Comparison of ENCODE assay signal across 23 cellular contexts in the genomic region with DNA sequence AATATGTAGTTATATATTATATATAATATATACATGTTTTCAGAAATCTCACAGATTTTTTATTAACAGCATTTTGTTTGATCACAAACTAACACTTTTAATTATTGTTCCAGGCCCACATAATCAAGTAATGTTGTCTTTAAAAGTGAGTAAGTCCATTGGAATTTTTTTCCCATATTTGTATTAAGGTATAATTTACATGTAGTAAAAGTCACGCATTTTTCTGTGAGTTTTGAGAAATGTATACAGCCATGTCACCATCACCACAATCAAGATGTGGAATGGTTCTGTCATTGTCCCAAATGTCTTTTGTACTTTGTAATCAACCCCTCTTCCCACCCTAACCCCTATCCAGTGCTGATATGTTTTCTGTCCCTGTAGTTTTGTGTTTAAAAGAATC.
"Had no signal": no experiment of that assay in that cellular context is flagged by ENCODE, and none has a peak within 500 bp of the region (broad histone marks: within the 10 kb centered on the region; RNA-seq: fewer than 3 reads in every experiment).

No MANE protein-coding gene starts in this region.

- H3K27ac Mint-ChIP-seq: natural killer cell treated with Interleukin-12 subunit alpha and Interleukin-12 subunit beta and Interleukin-15 and Interleukin-18, amount 100 ng/mL, for 72 hours; neural progenitor cell; stimulated activated naive B cell treated with anti-CD40 and anti-IgM and Interleukin-4, amounts not matched to agents 10 μg/mL and 1 μg/mL and 100 μg/mL, for 72 hours; stimulated activated naive CD8-positive, alpha-beta T cell treated with anti-CD3 and anti-CD28 coated beads, Interleukin-15, amount 100 ng/mL, for 72 hours had no signal

- H3K36me3 Mint-ChIP-seq: natural killer cell treated with Interleukin-12 subunit alpha and Interleukin-12 subunit beta and Interleukin-15 and Interleukin-18, amount 100 ng/mL, for 72 hours; neural progenitor cell; stimulated activated naive B cell treated with anti-CD40 and anti-IgM and Interleukin-4, amounts not matched to agents 10 μg/mL and 1 μg/mL and 100 μg/mL, for 72 hours had no signal

- H3K9me3 Mint-ChIP-seq: stimulated activated naive CD8-positive, alpha-beta T cell treated with anti-CD3 and anti-CD28 coated beads, Interleukin-15, amount 100 ng/mL, for 72 hours had no signal

- H3K27ac ChIP-seq: colonic mucosa, esophagus squamous epithelium, left ventricle myocardium inferior, lower lobe of right lung, neural progenitor cell, ovary, right atrium auricular region, sigmoid colon, skin epidermis, testis, tibial nerve had no signal

- H3K4me1 Mint-ChIP-seq: stimulated activated naive B cell treated with anti-CD40 and anti-IgM and Interleukin-4, amounts not matched to agents 10 μg/mL and 1 μg/mL and 100 μg/mL, for 72 hours; stimulated activated naive CD8-positive, alpha-beta T cell treated with anti-CD3 and anti-CD28 coated beads, Interleukin-15, amount 100 ng/mL, for 72 hours had no signal

- H3K4me2 ChIP-seq: neural progenitor cell had no signal

- DNase-seq: colonic mucosa; effector CD4-positive, alpha-beta T cell; esophagus squamous epithelium; foreskin fibroblast; kidney; left cardiac atrium; left ventricle myocardium inferior; lower lobe of right lung; mesenchymal stem cell; midbrain; nucleus accumbens; ovary; sigmoid colon; stimulated activated CD4-positive, alpha-beta T cell treated with anti-CD3 and anti-CD28 coated beads, Interleukin-2, amount 100 ng/mL, for 24 hours; stimulated activated CD4-positive, alpha-beta T cell treated with anti-CD3 and anti-CD28 coated beads, Interleukin-4, amount 100 ng/mL, for 4 hours; stimulated activated naive B cell treated with anti-CD40 and anti-IgM and Interleukin-4, amounts not matched to agents 10 μg/mL and 1 μg/mL and 100 μg/mL, for 72 hours; stimulated activated naive CD8-positive, alpha-beta T cell treated with anti-CD3 and anti-CD28 coated beads, Interleukin-15, amount 100 ng/mL, for 72 hours; testis had no signal

- H3K4me1 ChIP-seq: colonic mucosa, esophagus squamous epithelium, left ventricle myocardium inferior, lower lobe of right lung, neural progenitor cell, right atrium auricular region, sigmoid colon, testis, tibial nerve had no signal

- ATAC-seq: left cardiac atrium; lower lobe of right lung; natural killer cell treated with Interleukin-12 subunit alpha and Interleukin-12 subunit beta and Interleukin-15 and Interleukin-18, amount 100 ng/mL, for 72 hours; stimulated activated naive B cell treated with anti-CD40 and anti-IgM and Interleukin-4, amounts not matched to agents 10 μg/mL and 1 μg/mL and 100 μg/mL, for 72 hours; stimulated activated naive CD8-positive, alpha-beta T cell treated with anti-CD3 and anti-CD28 coated beads, Interleukin-15, amount 100 ng/mL, for 72 hours had no signal

- H3K9me3 ChIP-seq: colonic mucosa, esophagus squamous epithelium, lower lobe of right lung, ovary, right atrium auricular region, sigmoid colon, testis, tibial nerve had no signal

- H3K27me3 ChIP-seq: colonic mucosa, esophagus squamous epithelium, neural progenitor cell, ovary, right atrium auricular region, sigmoid colon, testis, tibial nerve had no signal

- H3K36me3 ChIP-seq: colonic mucosa, esophagus squamous epithelium, left ventricle myocardium inferior, lower lobe of right lung, neural progenitor cell, ovary, right atrium auricular region, sigmoid colon, tibial nerve had no signal

- H3K4me3 Mint-ChIP-seq: natural killer cell treated with Interleukin-12 subunit alpha and Interleukin-12 subunit beta and Interleukin-15 and Interleukin-18, amount 100 ng/mL, for 72 hours; neural progenitor cell; stimulated activated naive B cell treated with anti-CD40 and anti-IgM and Interleukin-4, amounts not matched to agents 10 μg/mL and 1 μg/mL and 100 μg/mL, for 72 hours; stimulated activated naive CD8-positive, alpha-beta T cell treated with anti-CD3 and anti-CD28 coated beads, Interleukin-15, amount 100 ng/mL, for 72 hours had no signal

- H3K9ac ChIP-seq: neural progenitor cell had no signal

- H2AFZ ChIP-seq: neural progenitor cell had no signal

- H3K4me3 ChIP-seq: colonic mucosa, esophagus squamous epithelium, left ventricle myocardium inferior, lower lobe of right lung, neural progenitor cell, ovary, right atrium auricular region, sigmoid colon, skin epidermis, testis, tibial nerve had no signal
